In genomic region chr2:120797421-120798289, GRCh38 we compare ENCODE assay signal across 21 cellular contexts.
DNase-seq lines count a peak whose midpoint lies in the region; ATAC-seq and TF ChIP-seq lines count a peak whose summit lies in the region.
"Had no signal": no experiment of that assay in that cellular context is flagged by ENCODE, and none has a peak within 500 bp of the region (broad histone marks: within the 10 kb centered on the region; RNA-seq: fewer than 3 reads in every experiment).

No MANE protein-coding gene starts in this region.

- H3K27ac ChIP-seq in HUES64 (ENCODE audit: low read depth, low read length), result peak overlapping the region; percentile 37; the same call in 1 of the 2 replicates
- H3K27ac ChIP-seq: ovary had no signal

- H3K4me1 ChIP-seq in HUES64 (ENCODE audit: insufficient read depth, low read length), result peaks cover 37% of the 10 kb centered on the region

- H3K9me3 ChIP-seq in HUES64 (ENCODE audit: insufficient read depth, low read depth, low read length), result no peaks in the 10 kb centered on the region
- H3K9me3 ChIP-seq: ovary, thoracic aorta had no signal

- no peaks in the 10 kb centered on the region; the same call in 1 of the 2 replicates for H3K36me3 ChIP-seq in HUES64 (ENCODE audit: insufficient read depth, low read length)
- H3K36me3 ChIP-seq: ovary, thoracic aorta had no signal

- DNase-seq in AG20443 (ENCODE audit: low spot score) (peak; percentile 49), chondrocyte (ENCODE audit: low spot score) (no peak), GF-D8 (lab: John Stamatoyannopoulos, UW) (no peak), OCI-M1 (lab: John Stamatoyannopoulos, UW) (no peak)
- no peak for DNase-seq in activated T-helper 2 cell treated with anti-CD3 and anti-CD28 coated beads, Interferon-gamma antibody, Interleukin-2, Interleukin-4, amounts not matched to agents 10 μg/mL and 5 μg/mL and 100 μg/mL, durations not matched to agents 14 hours and 24 hours and 36 hours (ENCODE audit: low spot score)
- DNase-seq: activated CD4-positive, CD25-positive, alpha-beta regulatory T cell; activated CD8-positive, alpha-beta T cell treated with anti-CD3 and anti-CD28 coated beads, Interleukin-2, amount 10 ng/mL, durations not matched to agents 7 days and 5 days; activated naive CD8-positive, alpha-beta T cell treated with anti-CD3 and anti-CD28 coated beads, Interleukin-2, amount 10 ng/mL, durations not matched to agents 7 days and 5 days; Calu3; effector CD8-positive, alpha-beta T cell; Karpas-422; NCI-H1105; NCI-H2227 treated with DMSO at 0.1 percent for 48 hours; ovary; stimulated activated CD4-positive, alpha-beta T cell treated with anti-CD3 and anti-CD28 coated beads, Interleukin-4, amount 100 ng/mL, for 24 hours; stimulated activated CD8-positive, alpha-beta memory T cell treated with anti-CD3 and anti-CD28 coated beads, Interleukin-4, amount 100 ng/mL, for 48 hours had no signal

- no peaks in the 10 kb centered on the region for H3K27me3 ChIP-seq in HUES64 (ENCODE audit: insufficient read depth, low read length)
- H3K27me3 ChIP-seq: ovary had no signal

- H3K9me3 Mint-ChIP-seq in chondrocyte (ENCODE audit: low read depth) (no peaks in the 10 kb centered on the region), nephron (no peaks in the 10 kb centered on the region)
- H3K9me3 Mint-ChIP-seq in activated T-helper 2 cell treated with anti-CD3 and anti-CD28 coated beads, Interferon-gamma antibody, Interleukin-2, Interleukin-4, amounts not matched to agents 10 μg/mL and 5 μg/mL and 100 μg/mL, durations not matched to agents 14 hours and 24 hours and 36 hours, result no peaks in the 10 kb centered on the region
- H3K9me3 Mint-ChIP-seq: activated naive CD8-positive, alpha-beta T cell treated with anti-CD3 and anti-CD28 coated beads, Interleukin-2, amount 10 ng/mL, durations not matched to agents 7 days and 5 days; activated T-helper 1 cell treated with anti-CD3 and anti-CD28 coated beads, Interleukin-12 subunit alpha, Interleukin-12 subunit beta, Interleukin-2, Interleukin-4 antibody, amounts not matched to agents 30 ng/mL and 10 ng/mL and 1 ng/mL, durations not matched to agents 14 hours and 24 hours and 36 hours had no signal

- no peak for TF ChIP-seq CTCF in chondrocyte (IDR thresholded peaks at IDR 0.05)
- no peak for TF ChIP-seq CTCF in nephron (IDR thresholded peaks at IDR 0.05; ENCODE audit: unreplicated experiment in 3 of 3)

- 81% methylated on average over 24 of the region's 24 CpGs for WGBS in HUES64

- ATAC-seq in HG03378 (IDR thresholded peaks at IDR 0.05; ENCODE audit: unreplicated experiment), result no peak
- ATAC-seq: activated CD8-positive, alpha-beta T cell treated with anti-CD3 and anti-CD28 coated beads, Interleukin-2, amount 10 ng/mL, durations not matched to agents 7 days and 5 days had no signal

- H3K4me3 ChIP-seq in HUES64 (ENCODE audit: low read length), result no peak overlapping the region
- H3K4me3 ChIP-seq: ovary, thoracic aorta had no signal

- H3K4me3 Mint-ChIP-seq in chondrocyte (ENCODE audit: unreplicated experiment) (no peak overlapping the region), nephron (peak overlapping the region in 2 of 3 experiments; percentile 41 to 60)
- no peak overlapping the region for H3K4me3 Mint-ChIP-seq in activated T-helper 2 cell treated with anti-CD3 and anti-CD28 coated beads, Interferon-gamma antibody, Interleukin-2, Interleukin-4, amounts not matched to agents 10 μg/mL and 5 μg/mL and 100 μg/mL, durations not matched to agents 14 hours and 24 hours and 36 hours (ENCODE audit: low read depth)
- H3K4me3 Mint-ChIP-seq: activated CD8-positive, alpha-beta T cell treated with anti-CD3 and anti-CD28 coated beads, Interleukin-2, amount 10 ng/mL, durations not matched to agents 7 days and 5 days; activated naive CD8-positive, alpha-beta T cell treated with anti-CD3 and anti-CD28 coated beads, Interleukin-2, amount 10 ng/mL, durations not matched to agents 7 days and 5 days; activated T-helper 1 cell treated with anti-CD3 and anti-CD28 coated beads, Interleukin-12 subunit alpha, Interleukin-12 subunit beta, Interleukin-2, Interleukin-4 antibody, amounts not matched to agents 30 ng/mL and 10 ng/mL and 1 ng/mL, durations not matched to agents 14 hours and 24 hours and 36 hours had no signal

- peak overlapping the region; percentile 38 for H3K27ac Mint-ChIP-seq in chondrocyte (ENCODE audit: unreplicated experiment)
- peak overlapping the region in 2 of 3 experiments; percentile 90 to 94 for H3K27ac Mint-ChIP-seq in nephron
- no peak overlapping the region for H3K27ac Mint-ChIP-seq in activated T-helper 2 cell treated with anti-CD3 and anti-CD28 coated beads, Interferon-gamma antibody, Interleukin-2, Interleukin-4, amounts not matched to agents 10 μg/mL and 5 μg/mL and 100 μg/mL, durations not matched to agents 14 hours and 24 hours and 36 hours
- H3K27ac Mint-ChIP-seq: activated CD8-positive, alpha-beta T cell treated with anti-CD3 and anti-CD28 coated beads, Interleukin-2, amount 10 ng/mL, durations not matched to agents 7 days and 5 days; activated naive CD8-positive, alpha-beta T cell treated with anti-CD3 and anti-CD28 coated beads, Interleukin-2, amount 10 ng/mL, durations not matched to agents 7 days and 5 days; activated T-helper 1 cell treated with anti-CD3 and anti-CD28 coated beads, Interleukin-12 subunit alpha, Interleukin-12 subunit beta, Interleukin-2, Interleukin-4 antibody, amounts not matched to agents 30 ng/mL and 10 ng/mL and 1 ng/mL, durations not matched to agents 14 hours and 24 hours and 36 hours had no signal

- H3K27me3 Mint-ChIP-seq in chondrocyte (ENCODE audit: low read depth), result no peaks in the 10 kb centered on the region
- peaks cover 35% of the 10 kb centered on the region for H3K27me3 Mint-ChIP-seq in nephron (ENCODE audit: low read depth)
- H3K27me3 Mint-ChIP-seq in activated T-helper 2 cell treated with anti-CD3 and anti-CD28 coated beads, Interferon-gamma antibody, Interleukin-2, Interleukin-4, amounts not matched to agents 10 μg/mL and 5 μg/mL and 100 μg/mL, durations not matched to agents 14 hours and 24 hours and 36 hours (ENCODE audit: low read depth), result no peaks in the 10 kb centered on the region
- H3K27me3 Mint-ChIP-seq: activated naive CD8-positive, alpha-beta T cell treated with anti-CD3 and anti-CD28 coated beads, Interleukin-2, amount 10 ng/mL, durations not matched to agents 7 days and 5 days had no signal

- H3K36me3 Mint-ChIP-seq in chondrocyte (ENCODE audit: low read depth) (peaks cover 10% of the 10 kb centered on the region), nephron (ENCODE audit: low read depth) (peaks cover 7% of the 10 kb centered on the region)
- H3K36me3 Mint-ChIP-seq in activated T-helper 2 cell treated with anti-CD3 and anti-CD28 coated beads, Interferon-gamma antibody, Interleukin-2, Interleukin-4, amounts not matched to agents 10 μg/mL and 5 μg/mL and 100 μg/mL, durations not matched to agents 14 hours and 24 hours and 36 hours (ENCODE audit: low read depth), result no peaks in the 10 kb centered on the region
- H3K36me3 Mint-ChIP-seq: activated naive CD8-positive, alpha-beta T cell treated with anti-CD3 and anti-CD28 coated beads, Interleukin-2, amount 10 ng/mL, durations not matched to agents 7 days and 5 days had no signal

- no peak overlapping the region for H3K9ac ChIP-seq in HUES64 (ENCODE audit: low read depth, low read length)

- intact Hi-C loops in activated T-helper 2 cell treated with anti-CD3 and anti-CD28 coated beads, Interferon-gamma antibody, Interleukin-2, Interleukin-4, amounts not matched to agents 10 μg/mL and 5 μg/mL and 100 μg/mL, durations not matched to agents 14 hours and 24 hours and 36 hours (cut with micrococcal nuclease), result no loop called here

- H3K4me1 Mint-ChIP-seq in chondrocyte (ENCODE audit: low read depth) (peaks cover 28% of the 10 kb centered on the region), nephron (peaks cover 78% of the 10 kb centered on the region)
- no peaks in the 10 kb centered on the region for H3K4me1 Mint-ChIP-seq in activated T-helper 2 cell treated with anti-CD3 and anti-CD28 coated beads, Interferon-gamma antibody, Interleukin-2, Interleukin-4, amounts not matched to agents 10 μg/mL and 5 μg/mL and 100 μg/mL, durations not matched to agents 14 hours and 24 hours and 36 hours (ENCODE audit: low read depth)
- H3K4me1 Mint-ChIP-seq: activated naive CD8-positive, alpha-beta T cell treated with anti-CD3 and anti-CD28 coated beads, Interleukin-2, amount 10 ng/mL, durations not matched to agents 7 days and 5 days had no signal

Comparison
In these comparisons a context has a peak if more than half of its experiments do, and no peak if none do; other contexts are left out.
1. H3K4me3 Mint-ChIP-seq: peak in nephron (2 of 3); none in chondrocyte (single experiment) and activated T-helper 2 cell treated with anti-CD3 and anti-CD28 coated beads, Interferon-gamma antibody, Interleukin-2, Interleukin-4, amounts not matched to agents 10 μg/mL and 5 μg/mL and 100 μg/mL, durations not matched to agents 14 hours and 24 hours and 36 hours (single experiment).